In the genomic region with DNA sequence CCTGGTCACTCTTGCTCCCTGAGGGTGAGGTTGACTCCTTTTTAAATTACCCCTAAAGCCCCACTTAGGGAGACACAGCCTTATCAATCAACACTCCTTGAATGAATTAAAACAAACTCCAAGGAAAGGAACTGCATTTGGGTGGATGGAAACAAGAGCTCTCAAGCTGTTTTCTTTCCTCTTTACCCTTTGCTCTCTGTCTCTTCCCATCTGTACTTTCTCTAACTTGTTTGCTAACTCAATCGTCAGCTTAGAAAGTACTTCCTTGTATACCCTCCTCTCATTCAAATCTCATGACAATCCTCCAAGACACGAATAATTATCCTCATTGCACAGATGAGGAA, we compare ENCODE assay signal across 1 cellular context.
A peak's percentile ranks its signal among the peaks of the same experiment; 100 is the strongest.
TF ChIP-seq lines count a peak whose summit lies in the region.

No MANE protein-coding gene starts in this region.

TF ChIP-seq in HepG2, 621 proteins besides CTCF, POLR2A, EP300 and RAD21 (continued from another document and continues in another):
- no peak for TF ChIP-seq RERE (CRISPR knock-in tag; IDR thresholded peaks at IDR 0.05; ENCODE audit: low read depth)
- no peak for TF ChIP-seq PAF1 (CRISPR knock-in tag; IDR thresholded peaks at IDR 0.05)
- TF ChIP-seq ZNF17 (CRISPR knock-in tag; IDR thresholded peaks at IDR 0.05) = 0 out of 2 replicates have a peak, but pooled peaks have one; percentile 19
- TF ChIP-seq NFE2L1 (CRISPR knock-in tag; IDR thresholded peaks at IDR 0.05; ENCODE audit: borderline replicate concordance) = no peak
- TF ChIP-seq ZMAT3 (CRISPR knock-in tag; conservative IDR thresholded peaks at IDR 0.05) = 0 out of 2 replicates have a peak, but pooled peaks have one; percentile 44
- TF ChIP-seq NAIF1 (CRISPR knock-in tag; IDR thresholded peaks at IDR 0.05; ENCODE audit: borderline replicate concordance) = peak; percentile 53; the same call in 1 of the 2 replicates
- TF ChIP-seq ZKSCAN5 (CRISPR knock-in tag; IDR thresholded peaks at IDR 0.05) = no peak
- no peak for TF ChIP-seq ZNF569 (CRISPR knock-in tag; IDR thresholded peaks at IDR 0.05; ENCODE audit: borderline replicate concordance)
- 0 out of 2 replicates have a peak, but pooled peaks have one; percentile 22 for TF ChIP-seq ZBTB40 (IDR thresholded peaks at IDR 0.05)
- TF ChIP-seq ZBTB40 (CRISPR knock-in tag; IDR thresholded peaks at IDR 0.05) = no peak
- no peak for TF ChIP-seq MAF1 (CRISPR knock-in tag; IDR thresholded peaks at IDR 0.05; ENCODE audit: borderline replicate concordance)
- no peak for TF ChIP-seq MTF1 (CRISPR knock-in tag; IDR thresholded peaks at IDR 0.05)
- TF ChIP-seq ZNF512B (CRISPR knock-in tag; IDR thresholded peaks at IDR 0.05; ENCODE audit: borderline replicate concordance) = peak; percentile 58; the same call in 1 of the 2 replicates
- peak; percentile 80; the same call in 1 of the 2 replicates for TF ChIP-seq CHD4 (IDR thresholded peaks at IDR 0.05; ENCODE audit: borderline replicate concordance, low read length)
- TF ChIP-seq PTBP1 (IDR thresholded peaks at IDR 0.05; ENCODE audit: low read depth, low read length, poor library complexity, severe bottlenecking) = no peak
- no peak for TF ChIP-seq SCMH1 (CRISPR knock-in tag; IDR thresholded peaks at IDR 0.05; ENCODE audit: borderline replicate concordance)
- TF ChIP-seq SIN3A (IDR thresholded peaks at IDR 0.05; ENCODE audit: borderline replicate concordance, low read depth, low read length) = no peak
- no peak for TF ChIP-seq HNRNPH1 (optimal IDR thresholded peaks at IDR 0.05; ENCODE audit: low read depth, low read length)
- peak; percentile 14; the same call in 1 of the 2 replicates for TF ChIP-seq ZNF788 (CRISPR knock-in tag; IDR thresholded peaks at IDR 0.05; ENCODE audit: borderline replicate concordance)
- TF ChIP-seq MAX (IDR thresholded peaks at IDR 0.05) = no peak
- TF ChIP-seq HNRNPL (IDR thresholded peaks at IDR 0.05; ENCODE audit: low read depth, low read length) = no peak
- no peak for TF ChIP-seq ZNF550 (CRISPR knock-in tag; IDR thresholded peaks at IDR 0.05; ENCODE audit: borderline replicate concordance)
- TF ChIP-seq, protein P1, sequence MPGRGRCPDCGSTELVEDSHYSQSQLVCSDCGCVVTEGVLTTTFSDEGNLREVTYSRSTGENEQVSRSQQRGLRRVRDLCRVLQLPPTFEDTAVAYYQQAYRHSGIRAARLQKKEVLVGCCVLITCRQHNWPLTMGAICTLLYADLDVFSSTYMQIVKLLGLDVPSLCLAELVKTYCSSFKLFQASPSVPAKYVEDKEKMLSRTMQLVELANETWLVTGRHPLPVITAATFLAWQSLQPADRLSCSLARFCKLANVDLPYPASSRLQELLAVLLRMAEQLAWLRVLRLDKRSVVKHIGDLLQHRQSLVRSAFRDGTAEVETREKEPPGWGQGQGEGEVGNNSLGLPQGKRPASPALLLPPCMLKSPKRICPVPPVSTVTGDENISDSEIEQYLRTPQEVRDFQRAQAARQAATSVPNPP (CRISPR knock-in tag; IDR thresholded peaks at IDR 0.05) = peak; percentile 17; the same call in 1 of the 2 replicates
- no peak for TF ChIP-seq ZBTB1 (CRISPR knock-in tag; IDR thresholded peaks at IDR 0.05; ENCODE audit: borderline replicate concordance)
- TF ChIP-seq PRDM4 (CRISPR knock-in tag; IDR thresholded peaks at IDR 0.05; ENCODE audit: borderline replicate concordance) = no peak
- no peak for TF ChIP-seq TFE3 (CRISPR knock-in tag; IDR thresholded peaks at IDR 0.05)
- no peak for TF ChIP-seq ZNF761 (CRISPR knock-in tag; conservative IDR thresholded peaks at IDR 0.05)
- no peak for TF ChIP-seq ZNF335 (CRISPR knock-in tag; IDR thresholded peaks at IDR 0.05)
- TF ChIP-seq FOSL1 (CRISPR knock-in tag; IDR thresholded peaks at IDR 0.05; ENCODE audit: borderline replicate concordance) = no peak
- TF ChIP-seq NFYB (CRISPR knock-in tag; IDR thresholded peaks at IDR 0.05) = no peak
- 0 out of 2 replicates have a peak, but pooled peaks have one; percentile 65 for TF ChIP-seq ZNF224 (CRISPR knock-in tag; IDR thresholded peaks at IDR 0.05)
